ENCODE assay signal across 14 cellular contexts in genomic region chr5:168300377-168301182, GRCh38. TPM values are rescaled to one million over a fixed set of nuclear protein-coding genes. Genes with fewer than 3 reads are reported as not detected.
A peak's percentile ranks its signal among the peaks of the same experiment; 100 is the strongest.
DNase-seq lines count a peak whose midpoint lies in the region; ATAC-seq and TF ChIP-seq lines count a peak whose summit lies in the region.
"Had no signal": no experiment of that assay in that cellular context is flagged by ENCODE, and none has a peak within 500 bp of the region (broad histone marks: within the 10 kb centered on the region; RNA-seq: fewer than 3 reads in every experiment).

No MANE protein-coding gene starts in this region.

- H3K4me1 Mint-ChIP-seq in brain = peaks cover 45% of the 10 kb centered on the region
- H3K4me1 Mint-ChIP-seq: activated CD4-positive, alpha-beta memory T cell treated with anti-CD3 and anti-CD28 coated beads, Interleukin-2, amount 10 ng/mL, durations not matched to agents 7 days and 5 days; CD8-positive, alpha-beta memory T cell had no signal

- no peaks in the 10 kb centered on the region for H3K9me3 ChIP-seq in MM.1S (replicated peaks; ENCODE audit: insufficient read depth, low read length)
- H3K9me3 ChIP-seq in vagina = no peaks in the 10 kb centered on the region
- H3K9me3 ChIP-seq in ovary = no peaks in the 10 kb centered on the region
- H3K9me3 ChIP-seq: prostate gland had no signal

- intact Hi-C loops in vagina (cut with DNase I) = no loop called here
- intact Hi-C loops in Right ventricle myocardium inferior (cut with DNase I) = no loop called here
- intact Hi-C loops in ovary (cut with DNase I) = no loop called here

- peak overlapping the region in 4 of 5 experiments; percentile 14 to 67 (median 28) for H3K4me3 Mint-ChIP-seq in brain
- H3K4me3 Mint-ChIP-seq: activated CD4-positive, alpha-beta memory T cell treated with anti-CD3 and anti-CD28 coated beads, Interleukin-2, amount 10 ng/mL, durations not matched to agents 7 days and 5 days; CD8-positive, alpha-beta memory T cell had no signal

- H4K20me1 ChIP-seq in MM.1S (ENCODE audit: insufficient read depth, low read length) = no peaks in the 10 kb centered on the region

- TF ChIP-seq EP300 in ovary (IDR thresholded peaks at IDR 0.05) = no peak

- H3K27ac Mint-ChIP-seq in brain = peak overlapping the region; percentile 36 to 93 (median 83)
- H3K27ac Mint-ChIP-seq: activated CD4-positive, alpha-beta memory T cell treated with anti-CD3 and anti-CD28 coated beads, Interleukin-2, amount 10 ng/mL, durations not matched to agents 7 days and 5 days; CD8-positive, alpha-beta memory T cell had no signal

- H3K4me1 ChIP-seq in MM.1S (ENCODE audit: low read length) (peaks cover 19% of the 10 kb centered on the region), vagina (no peaks in the 10 kb centered on the region), ovary (ENCODE audit: insufficient read depth) (no peaks in the 10 kb centered on the region)
- H3K4me1 ChIP-seq: prostate gland had no signal

- H3K4me3 ChIP-seq in MM.1S (ENCODE audit: low read length) (no peak overlapping the region), vagina (no peak overlapping the region), ovary (no peak overlapping the region)
- H3K4me3 ChIP-seq: prostate gland, SK-N-MC had no signal

- no peak for ATAC-seq in Right ventricle myocardium inferior

- no peaks in the 10 kb centered on the region for H3K9me3 Mint-ChIP-seq in brain
- H3K9me3 Mint-ChIP-seq: activated CD4-positive, alpha-beta memory T cell treated with anti-CD3 and anti-CD28 coated beads, Interleukin-2, amount 10 ng/mL, durations not matched to agents 7 days and 5 days; CD8-positive, alpha-beta memory T cell had no signal

- no peaks in the 10 kb centered on the region for H3K9me2 ChIP-seq in MM.1S (replicated peaks; ENCODE audit: insufficient read depth, low read length)

- TF ChIP-seq CTCF in MM.1S (IDR thresholded peaks at IDR 0.05; ENCODE audit: low read length) (no peak), brain (conservative IDR thresholded peaks at IDR 0.05) (no peak), vagina (IDR thresholded peaks at IDR 0.05) (no peak), ovary (IDR thresholded peaks at IDR 0.05) (no peak)

- WGBS in ovary, 3 donors = 66 to 73% (median 71%) methylated on average over 10 of the region's 10 CpGs

- H3K4me2 ChIP-seq in MM.1S (ENCODE audit: low read depth, low read length) = peak overlapping the region; percentile 44; the same call in 1 of the 2 replicates

- no peak overlapping the region for H3K9ac ChIP-seq in MM.1S (ENCODE audit: low read length)

- no peaks in the 10 kb centered on the region for H3K27me3 ChIP-seq in MM.1S (replicated peaks; ENCODE audit: insufficient read depth, low read length)
- H3K27me3 ChIP-seq in vagina = no peaks in the 10 kb centered on the region
- no peaks in the 10 kb centered on the region for H3K27me3 ChIP-seq in ovary

- DNase-seq in A172 (ENCODE audit: low spot score) (peak; percentile 54), MM.1S (peak; percentile 39), myocyte (ENCODE audit: low read depth) (peak; percentile 66), HPDE6-E6E7 (ENCODE audit: extremely low spot score) (no peak), vagina (ENCODE audit: extremely low spot score in 2 of 2) (no peak), Right ventricle myocardium inferior (ENCODE audit: missing footprints) (no peak), ovary (no peak)
- DNase-seq: activated CD4-positive, alpha-beta memory T cell treated with anti-CD3 and anti-CD28 coated beads, Interleukin-2, amount 10 ng/mL, durations not matched to agents 7 days and 5 days; CD8-positive, alpha-beta memory T cell; GDM1; NCI-H2081 had no signal

- no peaks in the 10 kb centered on the region for H3K36me3 ChIP-seq in MM.1S (replicated peaks; ENCODE audit: insufficient read depth, low read length)
- no peaks in the 10 kb centered on the region for H3K36me3 ChIP-seq in vagina
- no peaks in the 10 kb centered on the region for H3K36me3 ChIP-seq in ovary
- H3K36me3 ChIP-seq: prostate gland had no signal

- no peak overlapping the region for H2AFZ ChIP-seq in MM.1S (ENCODE audit: low read length)

- TF ChIP-seq POLR2A in vagina (IDR thresholded peaks at IDR 0.05) = no peak
- TF ChIP-seq POLR2A in ovary (IDR thresholded peaks at IDR 0.05) = no peak

- no peaks in the 10 kb centered on the region for H3K36me3 Mint-ChIP-seq in brain
- H3K36me3 Mint-ChIP-seq: CD8-positive, alpha-beta memory T cell had no signal

- H3K27ac ChIP-seq in MM.1S (ENCODE audit: low read length) (peak overlapping the region; percentile 42; the same call in 1 of the 2 replicates), vagina (no peak overlapping the region), ovary (no peak overlapping the region)
- H3K27ac ChIP-seq: prostate gland, SK-N-MC had no signal

- peaks cover 81% of the 10 kb centered on the region for H3K79me2 ChIP-seq in MM.1S (ENCODE audit: low read length)

- H3K27me3 Mint-ChIP-seq in brain = no peaks in the 10 kb centered on the region
- H3K27me3 Mint-ChIP-seq: activated CD4-positive, alpha-beta memory T cell treated with anti-CD3 and anti-CD28 coated beads, Interleukin-2, amount 10 ng/mL, durations not matched to agents 7 days and 5 days had no signal

- peaks cover 8% of the 10 kb centered on the region; the same call in 1 of the 2 replicates for H3F3A ChIP-seq in MM.1S (ENCODE audit: insufficient read depth, low read length)

RNA-seq across cellular contexts. Expression of gene WWC1, which starts 9.1 kb away (rescaled TPM):
- total RNA-seq in A172 (2014; rRNA removed; shearing (Covaris generic)) = 19.1 and 20.7 TPM in 2 replicates
- polyA plus RNA-seq in brain (ENCODE audit: insufficient read depth, low read depth, low replicate concordance) (29.0 TPM), ovary (10 to 100 TPM in 1 of 2 donors, 1 to 10 TPM in 1; 1.5 to 12.7 TPM)
- total RNA-seq in myocyte (0.03 TPM in 1 of 2 replicates, not detected in the other), vagina (18.7 TPM), Right ventricle myocardium inferior (1.9 TPM), ovary (10 to 100 TPM in 2 of 7 donors, 1 to 10 TPM in 4, under 1 TPM in 1; 0.58 to 60.3 (median 5.3) TPM)
- 0.48 TPM for polyA plus RNA-seq in myocyte (2012)
- total RNA-seq: activated CD4-positive, alpha-beta memory T cell treated with anti-CD3 and anti-CD28 coated beads, Interleukin-2, amount 10 ng/mL, durations not matched to agents 7 days and 5 days had no signal

Comparison
In these comparisons a context has a peak if more than half of its experiments do, and no peak if none do; other contexts are left out.
1. DNase-seq: peak in A172 (single experiment), MM.1S (single experiment) and myocyte (single experiment); none in HPDE6-E6E7 (single experiment), vagina (0 of 2), Right ventricle myocardium inferior (single experiment) and ovary (0 of 5).